15 cellular contexts compared by ENCODE assay signal in genomic region chr1:1875932-1876331, GRCh38. TPM values are rescaled to one million over a fixed set of nuclear protein-coding genes. Genes with fewer than 3 reads are reported as not detected.
DNase-seq lines count a peak whose midpoint lies in the region; ATAC-seq and TF ChIP-seq lines count a peak whose summit lies in the region.
"Had no signal": no experiment of that assay in that cellular context is flagged by ENCODE, and none has a peak within 500 bp of the region (broad histone marks: within the 10 kb centered on the region; RNA-seq: fewer than 3 reads in every experiment).

No MANE protein-coding gene starts in this region.

- TF ChIP-seq POLR2A in upper lobe of left lung (IDR thresholded peaks at IDR 0.05): no peak

- no peak overlapping the region for H3T11ph ChIP-seq in H9 (ENCODE audit: low read length)

- H2BK15ac ChIP-seq in H9 (ENCODE audit: low read depth, low read length): no peak overlapping the region

- H3K79me2 ChIP-seq in H9 (ENCODE audit: insufficient read depth, low read length): peaks cover 85% of the 10 kb centered on the region

- POLR2A ChIA-PET in CD4-positive, alpha-beta memory T cell (lab: Charles Lee; ENCODE audit: partially characterized antibody): interaction anchor here (0.6 to 1.1 kb wide), 3 partner anchors 9 to 33 kb away, joined by 4 to 5 read pairs (median 4); no protein-coding TSS in a partner anchor

- H2BK5ac ChIP-seq in H9 (ENCODE audit: insufficient read length, low read length): no peak overlapping the region

- H3K4me3 Mint-ChIP-seq in CD4-positive, alpha-beta memory T cell: peak overlapping the region in 6 of 8 donors; percentile 25 to 80 (median 62)
- H3K4me3 Mint-ChIP-seq in H9 (no peak overlapping the region), natural killer cell (peak overlapping the region; percentile 80)
- H3K4me3 Mint-ChIP-seq in activated naive CD4-positive, alpha-beta T cell treated with anti-CD3 and anti-CD28 coated beads, Interleukin-2, amount 10 ng/mL, durations not matched to agents 7 days and 5 days: no peak overlapping the region

- no peak overlapping the region for H3K56ac ChIP-seq in H9 (ENCODE audit: insufficient read length, low read depth, low read length)

- CTCF ChIA-PET in CD4-positive, alpha-beta memory T cell (lab: Charles Lee; ENCODE audit: partially characterized antibody): no interaction called here
- CTCF ChIA-PET in activated naive CD4-positive, alpha-beta T cell treated with anti-CD3 and anti-CD28 coated beads, Interleukin-2, amount 10 ng/mL, durations not matched to agents 7 days and 5 days (lab: Charles Lee): no interaction called here

- peak overlapping the region; percentile 30 for H3K27ac ChIP-seq in CD4-positive, alpha-beta memory T cell (ENCODE audit: low read depth, low read length)
- H3K27ac ChIP-seq in H9 (ENCODE audit: insufficient read length, low read depth, low read length): no peak overlapping the region
- H3K27ac ChIP-seq in upper lobe of left lung: no peak overlapping the region
- H3K27ac ChIP-seq: epithelial cell of prostate had no signal

- H3K4me3 ChIP-seq in CD4-positive, alpha-beta memory T cell (ENCODE audit: low read length in 2 of 2): no peak overlapping the region
- H3K4me3 ChIP-seq in HAP-1 (no peak overlapping the region), upper lobe of left lung (no peak overlapping the region)
- H3K4me3 ChIP-seq: MG63 had no signal

- no peak overlapping the region for H3K9ac ChIP-seq in H9 (ENCODE audit: extremely low read depth, insufficient read length, low read length)

- no peak overlapping the region for H4K8ac ChIP-seq in H9 (replicated peaks; ENCODE audit: insufficient read length, low read depth, low read length)

- in situ Hi-C loops in HAP-1 (cut with MboI; ENCODE audit: low sequenced_read_pairs): no loop called here

- no peak overlapping the region for H3K18ac ChIP-seq in H9 (ENCODE audit: insufficient read length, low read depth, low read length)

- no peak overlapping the region for H3K4ac ChIP-seq in H9 (ENCODE audit: low read depth, low read length)

- no peak overlapping the region for H2BK120ac ChIP-seq in H9 (ENCODE audit: low read depth, low read length, poor library complexity, severe bottlenecking)

- no peaks in the 10 kb centered on the region for H3K23me2 ChIP-seq in H9 (ENCODE audit: insufficient read length, low read depth, low read length, poor library complexity, severe bottlenecking)

- WGBS in H9 (ENCODE audit: extremely low coverage, insufficient read length, low lambda C conversion rate): no CpG with 5 or more reads among the region's 1 CpG
- WGBS in upper lobe of left lung, 2 donors: 69 to 76% methylated on average over 1 of the region's 1 CpG

- H2BK12ac ChIP-seq in H9 (ENCODE audit: insufficient read length, low read depth, low read length): no peak overlapping the region

- no peaks in the 10 kb centered on the region for H4K20me1 ChIP-seq in H9 (ENCODE audit: control insufficient read depth, insufficient read depth, insufficient read length)

- H4K91ac ChIP-seq in H9 (ENCODE audit: insufficient read length, low read depth, low read length): no peak overlapping the region

- H3K36me3 Mint-ChIP-seq in CD4-positive, alpha-beta memory T cell: peaks cover 34 to 58% of the 10 kb centered on the region in 2 donors
- H3K36me3 Mint-ChIP-seq in H9 (ENCODE audit: insufficient read depth in 1 of 3, low read depth in 3 of 3) (peaks cover 57 to 60% (median 60%) of the 10 kb centered on the region in 3 experiments), natural killer cell (no peaks in the 10 kb centered on the region)
- peaks cover 45% of the 10 kb centered on the region for H3K36me3 Mint-ChIP-seq in activated naive CD4-positive, alpha-beta T cell treated with anti-CD3 and anti-CD28 coated beads, Interleukin-2, amount 10 ng/mL, durations not matched to agents 7 days and 5 days

- DNase-seq in CD4-positive, alpha-beta memory T cell: no peak
- no peak for DNase-seq in H9
- DNase-seq in activated naive CD4-positive, alpha-beta T cell treated with anti-CD3 and anti-CD28 coated beads, Interleukin-2, amount 10 ng/mL, durations not matched to agents 7 days and 5 days: no peak
- DNase-seq in natural killer cell: no peak
- no peak for DNase-seq in HAP-1 (ENCODE audit: low spot score in 2 of 2)
- DNase-seq in upper lobe of left lung: no peak
- DNase-seq: activated CD4-positive, alpha-beta T cell treated with anti-CD3 and anti-CD28 coated beads for 1 hour; DND-41; MG63; NCI-H2081 treated with DMSO at 0.1 percent for 48 hours; NCI-H526; small intestine had no signal

- H3K27me3 ChIP-seq in CD4-positive, alpha-beta memory T cell (ENCODE audit: insufficient read depth, low read length): no peaks in the 10 kb centered on the region
- H3K27me3 ChIP-seq in H9 (ENCODE audit: insufficient read depth, low read length) (no peaks in the 10 kb centered on the region), HAP-1 (ENCODE audit: low read depth) (no peaks in the 10 kb centered on the region), upper lobe of left lung (no peaks in the 10 kb centered on the region)
- H3K27me3 ChIP-seq: MG63 had no signal

- H3K14ac ChIP-seq in H9 (ENCODE audit: insufficient read depth, low read length): no peak overlapping the region

- H2AK5ac ChIP-seq in H9 (ENCODE audit: insufficient read length, low read length): no peak overlapping the region

- TF ChIP-seq EP300 in upper lobe of left lung (IDR thresholded peaks at IDR 0.05): no peak

- TF ChIP-seq CTCF in H9 (conservative IDR thresholded peaks at IDR 0.05): no peak
- TF ChIP-seq CTCF in natural killer cell (IDR thresholded peaks at IDR 0.05): no peak
- TF ChIP-seq CTCF in upper lobe of left lung (IDR thresholded peaks at IDR 0.05): no peak

- H3K4me1 ChIP-seq in CD4-positive, alpha-beta memory T cell (ENCODE audit: insufficient read depth, low read length): peaks cover 87% of the 10 kb centered on the region
- H3K4me1 ChIP-seq in H9 (ENCODE audit: insufficient read depth, low read length) (no peaks in the 10 kb centered on the region), HAP-1 (no peaks in the 10 kb centered on the region), upper lobe of left lung (peaks cover 53 to 96% (median 71%) of the 10 kb centered on the region in 4 donors)

- peaks cover 6% of the 10 kb centered on the region for H3K79me1 ChIP-seq in H9 (ENCODE audit: insufficient read depth, low read depth, low read length, poor library complexity, severe bottlenecking)

- H3K9me3 Mint-ChIP-seq in CD4-positive, alpha-beta memory T cell: peaks cover 0 to 1% (median 0%) of the 10 kb centered on the region in 8 donors
- H3K9me3 Mint-ChIP-seq in H9 (peaks cover 8 to 12% of the 10 kb centered on the region in 2 experiments; a peak in 4 of 5 replicates), natural killer cell (no peaks in the 10 kb centered on the region)
- H3K9me3 Mint-ChIP-seq in activated naive CD4-positive, alpha-beta T cell treated with anti-CD3 and anti-CD28 coated beads, Interleukin-2, amount 10 ng/mL, durations not matched to agents 7 days and 5 days: no peaks in the 10 kb centered on the region

- intact Hi-C loops in CD4-positive, alpha-beta memory T cell (cut with micrococcal nuclease): no loop called here
- intact Hi-C loops in natural killer cell (cut with micrococcal nuclease): no loop called here

- H3K23ac ChIP-seq in H9 (ENCODE audit: insufficient read length, low read depth, low read length): no peak overlapping the region

- ATAC-seq in natural killer cell (peak in 2 of 3 donors; percentile 21 to 40), HG03521 (IDR thresholded peaks at IDR 0.05; ENCODE audit: unreplicated experiment) (no peak), upper lobe of left lung (ENCODE audit: low FRiP score in 2 of 2) (no peak)

- H3K27ac Mint-ChIP-seq in CD4-positive, alpha-beta memory T cell: peak overlapping the region in 6 of 7 donors; percentile 67 to 87 (median 80)
- peak overlapping the region in 2 of 3 experiments; percentile 80 to 86; a peak in 4 of 7 replicates for H3K27ac Mint-ChIP-seq in H9
- H3K27ac Mint-ChIP-seq in activated naive CD4-positive, alpha-beta T cell treated with anti-CD3 and anti-CD28 coated beads, Interleukin-2, amount 10 ng/mL, durations not matched to agents 7 days and 5 days: peak overlapping the region; percentile 19
- H3K27ac Mint-ChIP-seq in natural killer cell: peak overlapping the region; percentile 77 to 82

- no peaks in the 10 kb centered on the region for H3K27me3 Mint-ChIP-seq in CD4-positive, alpha-beta memory T cell
- no peaks in the 10 kb centered on the region for H3K27me3 Mint-ChIP-seq in H9 (ENCODE audit: low read depth)
- H3K27me3 Mint-ChIP-seq in activated naive CD4-positive, alpha-beta T cell treated with anti-CD3 and anti-CD28 coated beads, Interleukin-2, amount 10 ng/mL, durations not matched to agents 7 days and 5 days: no peaks in the 10 kb centered on the region
- no peaks in the 10 kb centered on the region for H3K27me3 Mint-ChIP-seq in natural killer cell (ENCODE audit: low read depth in 2 of 2)

- H3K4me2 ChIP-seq in H9 (ENCODE audit: insufficient read depth, insufficient read length, low read length): no peak overlapping the region

- H3K9me3 ChIP-seq in CD4-positive, alpha-beta memory T cell (ENCODE audit: control insufficient read depth in 1 of 2, low read length in 2 of 2): no peaks in the 10 kb centered on the region
- no peaks in the 10 kb centered on the region for H3K9me3 ChIP-seq in H9 (ENCODE audit: control insufficient read depth, low read depth, low read length)
- no peaks in the 10 kb centered on the region; the same call in 1 of the 2 replicates for H3K9me3 ChIP-seq in HAP-1
- no peaks in the 10 kb centered on the region for H3K9me3 ChIP-seq in upper lobe of left lung
- H3K9me3 ChIP-seq: MG63 had no signal

- H3K4me1 Mint-ChIP-seq in CD4-positive, alpha-beta memory T cell: peaks cover 62 to 92% (median 81%) of the 10 kb centered on the region in 4 donors
- peaks cover 44% of the 10 kb centered on the region in 2 experiments for H3K4me1 Mint-ChIP-seq in H9
- peaks cover 39% of the 10 kb centered on the region for H3K4me1 Mint-ChIP-seq in activated naive CD4-positive, alpha-beta T cell treated with anti-CD3 and anti-CD28 coated beads, Interleukin-2, amount 10 ng/mL, durations not matched to agents 7 days and 5 days
- peaks cover 77 to 80% of the 10 kb centered on the region in 2 donors for H3K4me1 Mint-ChIP-seq in natural killer cell

- no peak overlapping the region for H4K5ac ChIP-seq in H9 (ENCODE audit: insufficient read length, low read depth, low read length)

- no peak overlapping the region for H2BK20ac ChIP-seq in H9 (ENCODE audit: low read depth, low read length, poor library complexity, severe bottlenecking)

- H3K36me3 ChIP-seq in CD4-positive, alpha-beta memory T cell (ENCODE audit: insufficient read depth, low read length): peaks cover 28% of the 10 kb centered on the region
- H3K36me3 ChIP-seq in HAP-1 (replicated peaks): peaks cover 74% of the 10 kb centered on the region
- peaks cover 0 to 28% (median 3%) of the 10 kb centered on the region in 4 donors for H3K36me3 ChIP-seq in upper lobe of left lung

- H2AFZ ChIP-seq in H9 (ENCODE audit: low read length): no peak overlapping the region

RNA-seq across cellular contexts. Expression of gene GNB1, which starts 15.0 kb away (rescaled TPM):
- 100 to 1,000 TPM; 257 to 276 TPM for total RNA-seq in CD4-positive, alpha-beta memory T cell
- 100 to 1,000 TPM in 1 of 2 donors, 10 to 100 TPM in 1; 70.9 to 137 TPM for polyA plus RNA-seq in CD4-positive, alpha-beta memory T cell
- total RNA-seq in H9 (2021) (382 and 400 TPM in 2 replicates), natural killer cell (100 to 1,000 TPM; 285 to 304 (median 289) TPM), upper lobe of left lung (100 to 1,000 TPM; 126 to 386 (median 173) TPM)

RNA-seq across cellular contexts. Expression of gene CALML6, which starts 39.1 kb away (rescaled TPM):
- total RNA-seq in CD4-positive, alpha-beta memory T cell: under 1 TPM; 0.44 to 0.78 TPM
- not detected for polyA plus RNA-seq in CD4-positive, alpha-beta memory T cell
- total RNA-seq in H9 (2021) (1.4 and 1.7 TPM in 2 replicates), natural killer cell (1 to 10 TPM; 2.1 to 3.9 (median 2.9) TPM), upper lobe of left lung (under 1 TPM in 3 of 6 donors, not detected in 3; 0.37 to 0.57 (median 0.39) TPM)

RNA-seq across cellular contexts. Expression of gene TMEM52, which starts 43.1 kb away (rescaled TPM):
- under 1 TPM in 1 of 2 experiments, not detected in 1; 0.55 TPM for total RNA-seq in CD4-positive, alpha-beta memory T cell
- not detected for polyA plus RNA-seq in CD4-positive, alpha-beta memory T cell
- total RNA-seq in H9 (2021) (9.6 and 11.3 TPM in 2 replicates), natural killer cell (under 1 TPM in 1 of 3 donors, not detected in 2; 0.41 TPM), upper lobe of left lung (1 to 10 TPM in 4 of 6 donors, under 1 TPM in 1, not detected in 1; 0.59 to 3.8 (median 2.7) TPM)
- total RNA-seq: osteoblast had no signal

Comparison
In these comparisons a context has a peak if more than half of its experiments do, and no peak if none do; other contexts are left out.
1. H3K27ac Mint-ChIP-seq: peak in every context shown above with its lines; median percentile 83 in H9; 80 in CD4-positive, alpha-beta memory T cell; 80 in natural killer cell; 19 in activated naive CD4-positive, alpha-beta T cell treated with anti-CD3 and anti-CD28 coated beads, Interleukin-2, amount 10 ng/mL, durations not matched to agents 7 days and 5 days.
2. H3K4me3 Mint-ChIP-seq: peak in CD4-positive, alpha-beta memory T cell (6 of 8) and natural killer cell (single experiment); none in H9 (0 of 2) and activated naive CD4-positive, alpha-beta T cell treated with anti-CD3 and anti-CD28 coated beads, Interleukin-2, amount 10 ng/mL, durations not matched to agents 7 days and 5 days (single experiment).
3. ATAC-seq: peak in natural killer cell (2 of 3); none in HG03521 (single experiment) and upper lobe of left lung (0 of 2).